In genomic region chr15:89630974-89631901, GRCh38 we compare ENCODE assay signal across 1 cellular context.
TF ChIP-seq lines count a peak whose summit lies in the region.

No MANE protein-coding gene starts in this region.

TF ChIP-seq in HCT116, 20 proteins besides CTCF, POLR2A, EP300 and RAD21:
- TF ChIP-seq EGR1 (IDR thresholded peaks at IDR 0.05; ENCODE audit: low read depth): no peak
- no peak for TF ChIP-seq FOSL1 (IDR thresholded peaks at IDR 0.05; ENCODE audit: low read depth)
- TF ChIP-seq POLR2AphosphoS5 (IDR thresholded peaks at IDR 0.05; ENCODE audit: low read depth, low read length): 0 out of 2 replicates have a peak, but pooled peaks have one; percentile 1
- TF ChIP-seq SIN3A (IDR thresholded peaks at IDR 0.05; ENCODE audit: low read depth): no peak
